8 cellular contexts compared by ENCODE assay signal in genomic region chr4:156946508-156947197, GRCh38. TPM values are rescaled to one million over a fixed set of nuclear protein-coding genes. Genes with fewer than 3 reads are reported as not detected.
A peak's percentile ranks its signal among the peaks of the same experiment; 100 is the strongest.
DNase-seq lines count a peak whose midpoint lies in the region; ATAC-seq and TF ChIP-seq lines count a peak whose summit lies in the region.

No MANE protein-coding gene starts in this region.

- no peaks in the 10 kb centered on the region for H3K36me3 ChIP-seq in esophagus muscularis mucosa

- H3K4me3 ChIP-seq in esophagus muscularis mucosa, result no peak overlapping the region

- H3K4me1 Mint-ChIP-seq in progenitor cell of endocrine pancreas (ENCODE audit: low read depth), result peaks cover 74% of the 10 kb centered on the region

- peak overlapping the region; percentile 79 to 82 (median 80) for H3K27ac ChIP-seq in esophagus muscularis mucosa (replicated peaks in 1 of 4)

- H3K27ac Mint-ChIP-seq in progenitor cell of endocrine pancreas, result peak overlapping the region; percentile 83

- WGBS in esophagus muscularis mucosa, result 25% methylated on average over 5 of the region's 5 CpGs

- TF ChIP-seq CTCF in esophagus muscularis mucosa (IDR thresholded peaks at IDR 0.05) (no peak), progenitor cell of endocrine pancreas (IDR thresholded peaks at IDR 0.05; ENCODE audit: unreplicated experiment) (no peak)

- TF ChIP-seq POLR2A in esophagus muscularis mucosa (IDR thresholded peaks at IDR 0.05; ENCODE audit: low read depth), result no peak

- TF ChIP-seq EP300 in esophagus muscularis mucosa (IDR thresholded peaks at IDR 0.05), result no peak

- no peaks in the 10 kb centered on the region for H3K27me3 ChIP-seq in esophagus muscularis mucosa

- ATAC-seq in GM18520 (IDR thresholded peaks at IDR 0.05; ENCODE audit: unreplicated experiment) (no peak), GM21723 (IDR thresholded peaks at IDR 0.05; ENCODE audit: unreplicated experiment) (no peak)

- no peaks in the 10 kb centered on the region for H3K36me3 Mint-ChIP-seq in progenitor cell of endocrine pancreas (ENCODE audit: insufficient read depth)

- no peaks in the 10 kb centered on the region for H3K27me3 Mint-ChIP-seq in progenitor cell of endocrine pancreas

- H3K9me3 ChIP-seq in esophagus muscularis mucosa, result no peaks in the 10 kb centered on the region

- no peaks in the 10 kb centered on the region for H3K9me3 Mint-ChIP-seq in progenitor cell of endocrine pancreas (ENCODE audit: low read depth)

- H3K4me1 ChIP-seq in esophagus muscularis mucosa, result peaks cover 38 to 96% (median 90%) of the 10 kb centered on the region in 4 donors

- intact Hi-C loops in esophagus muscularis mucosa (cut with DNase I), result no loop called here

- H3K4me3 Mint-ChIP-seq in progenitor cell of endocrine pancreas (ENCODE audit: low read depth), result no peak overlapping the region

- DNase-seq in EL (peak; percentile 98), NCI-H82 treated with DMSO at 0.1 percent for 48 hours (lab: John Stamatoyannopoulos, UW; ENCODE audit: unreplicated experiment) (peak; percentile 79), esophagus muscularis mucosa (ENCODE audit: extremely low spot score) (no peak), progenitor cell of endocrine pancreas (ENCODE audit: low spot score, unreplicated experiment) (no peak), cerebellar nuclear complex (lab: John Stamatoyannopoulos, UW) (no peak)
- no peak for DNase-seq in stimulated activated CD4-positive, alpha-beta T cell treated with anti-CD3 and anti-CD28 coated beads, Interleukin-4, amount 100 ng/mL, for 4 hours

RNA-seq across cellular contexts. Expression of gene PDGFC, which starts 24.9 kb away (rescaled TPM):
- total RNA-seq in esophagus muscularis mucosa (10 to 100 TPM; 25.3 to 38.3 (median 30.0) TPM), progenitor cell of endocrine pancreas (42.2 and 42.5 TPM in 2 replicates)

Comparison
In these comparisons a context has a peak if more than half of its experiments do, and no peak if none do; other contexts are left out.
1. DNase-seq: peak in EL (single experiment) and NCI-H82 treated with DMSO at 0.1 percent for 48 hours (single experiment); none in esophagus muscularis mucosa (single experiment), progenitor cell of endocrine pancreas (single experiment), cerebellar nuclear complex (0 of 2) and stimulated activated CD4-positive, alpha-beta T cell treated with anti-CD3 and anti-CD28 coated beads, Interleukin-4, amount 100 ng/mL, for 4 hours (0 of 2).